ENCODE assay signal across 9 cellular contexts in genomic region chr15:23648920-23649515, GRCh38. TPM values are rescaled to one million over a fixed set of nuclear protein-coding genes. Genes with fewer than 3 reads are reported as not detected.
DNase-seq lines count a peak whose midpoint lies in the region; ATAC-seq and TF ChIP-seq lines count a peak whose summit lies in the region.
"Had no signal": no experiment of that assay in that cellular context is flagged by ENCODE, and none has a peak within 500 bp of the region (broad histone marks: within the 10 kb centered on the region; RNA-seq: fewer than 3 reads in every experiment).

No MANE protein-coding gene starts in this region.

- TF ChIP-seq CTCF in A673 (conservative IDR thresholded peaks at IDR 0.05; ENCODE audit: low read depth, low read length) = peak; percentile 59
- peak; percentile 34 for TF ChIP-seq CTCF in GM12864 (IDR thresholded peaks at IDR 0.05; ENCODE audit: low read depth, low read length, missing control alignments)
- TF ChIP-seq CTCF in SK-N-SH (IDR thresholded peaks at IDR 0.05) = peak; percentile 77

- no peak overlapping the region for H3K4me3 ChIP-seq in A673 (ENCODE audit: low read depth, low read length, poor library complexity, severe bottlenecking)
- no peak overlapping the region for H3K4me3 ChIP-seq in GM12864 (ENCODE audit: low read depth, low read length)
- peak overlapping the region in 1 of 2 experiments; percentile 10; a peak in 1 of 4 replicates for H3K4me3 ChIP-seq in SK-N-SH (ENCODE audit: low read depth in 2 of 2, low read length in 1 of 2)
- H3K4me3 ChIP-seq: HAP-1 had no signal

- no peak for TF ChIP-seq EP300 in SK-N-SH (IDR thresholded peaks at IDR 0.05; ENCODE audit: borderline replicate concordance in 1 of 2, low read depth in 1 of 2, low read length in 1 of 2)

- intact Hi-C loops in A673 (cut with micrococcal nuclease; ENCODE audit: unreplicated experiment) (loop anchor here (10.0 kb wide), 1 partner anchor 206 kb away; no protein-coding TSS in a partner anchor), left ventricle myocardium superior (cut with micrococcal nuclease) (loop anchor here (10.0 kb wide), 1 partner anchor 206 kb away; no protein-coding TSS in a partner anchor)

- H3K27me3 ChIP-seq in A673 (replicated peaks; ENCODE audit: insufficient read depth, low read depth, low read length, poor library complexity) = no peaks in the 10 kb centered on the region
- H3K27me3 ChIP-seq in SK-N-SH (ENCODE audit: insufficient read depth) = peaks cover 25% of the 10 kb centered on the region; the same call in 1 of the 2 replicates

- ATAC-seq in left ventricle myocardium superior (no peak), GM19395 (IDR thresholded peaks at IDR 0.05; ENCODE audit: unreplicated experiment) (no peak)
- ATAC-seq in stimulated activated naive B cell treated with anti-CD40 and anti-IgM and Interleukin-4, amounts not matched to agents 10 μg/mL and 1 μg/mL and 100 μg/mL, for 72 hours (replicated peaks) = peak; percentile 48 to 61
- ATAC-seq in activated T-helper 17 cell treated with anti-CD3 and anti-CD28 coated beads, Interleukin-2, amount 50 U/mL, for 72 hours (replicated peaks) = no peak

- peaks cover 9 to 16% of the 10 kb centered on the region in 2 donors for H3K27me3 Mint-ChIP-seq in stimulated activated naive B cell treated with anti-CD40 and anti-IgM and Interleukin-4, amounts not matched to agents 10 μg/mL and 1 μg/mL and 100 μg/mL, for 72 hours
- H3K27me3 Mint-ChIP-seq in activated T-helper 17 cell treated with anti-CD3 and anti-CD28 coated beads, Interleukin-2, amount 50 U/mL, for 72 hours = peaks cover 7% of the 10 kb centered on the region

- POLR2A ChIA-PET in A673 (lab: Charles Lee; ENCODE audit: low non-redundant PET) = no interaction called here
- POLR2A ChIA-PET in SK-N-SH (lab: Yijun Ruan, JAX) = no interaction called here

- peaks cover 0 to 2% of the 10 kb centered on the region in 2 donors for H3K9me3 Mint-ChIP-seq in stimulated activated naive B cell treated with anti-CD40 and anti-IgM and Interleukin-4, amounts not matched to agents 10 μg/mL and 1 μg/mL and 100 μg/mL, for 72 hours
- H3K9me3 Mint-ChIP-seq in activated T-helper 17 cell treated with anti-CD3 and anti-CD28 coated beads, Interleukin-2, amount 50 U/mL, for 72 hours = no peaks in the 10 kb centered on the region

- no peak overlapping the region for H3K4me3 Mint-ChIP-seq in stimulated activated naive B cell treated with anti-CD40 and anti-IgM and Interleukin-4, amounts not matched to agents 10 μg/mL and 1 μg/mL and 100 μg/mL, for 72 hours
- H3K4me3 Mint-ChIP-seq in activated T-helper 17 cell treated with anti-CD3 and anti-CD28 coated beads, Interleukin-2, amount 50 U/mL, for 72 hours = no peak overlapping the region

- H3K9me3 ChIP-seq in A673 (ENCODE audit: low read depth, low read length, poor library complexity, severe bottlenecking) (peaks cover 4% of the 10 kb centered on the region), SK-N-SH (no peaks in the 10 kb centered on the region)
- H3K9me3 ChIP-seq: HAP-1 had no signal

- H3K27ac ChIP-seq in A673 (ENCODE audit: low read depth, low read length, poor library complexity, severe bottlenecking) (no peak overlapping the region), SK-N-SH (ENCODE audit: low read depth in 2 of 2, low read length in 1 of 2) (no peak overlapping the region)

- no peak overlapping the region for H2AFZ ChIP-seq in SK-N-SH (ENCODE audit: low read depth)

- CTCF ChIA-PET in A673 (lab: Charles Lee) (no interaction called here), SK-N-SH (lab: Yijun Ruan, JAX) (interaction anchor here (0.6 to 1.6 kb wide), 9 partner anchors 13 to 939 kb away, joined by 3 to 6 read pairs (median 3); no protein-coding TSS in a partner anchor)

- no peaks in the 10 kb centered on the region for H3K4me1 Mint-ChIP-seq in stimulated activated naive B cell treated with anti-CD40 and anti-IgM and Interleukin-4, amounts not matched to agents 10 μg/mL and 1 μg/mL and 100 μg/mL, for 72 hours
- H3K4me1 Mint-ChIP-seq in activated T-helper 17 cell treated with anti-CD3 and anti-CD28 coated beads, Interleukin-2, amount 50 U/mL, for 72 hours = no peaks in the 10 kb centered on the region

- no peaks in the 10 kb centered on the region for H3K36me3 Mint-ChIP-seq in stimulated activated naive B cell treated with anti-CD40 and anti-IgM and Interleukin-4, amounts not matched to agents 10 μg/mL and 1 μg/mL and 100 μg/mL, for 72 hours
- no peaks in the 10 kb centered on the region for H3K36me3 Mint-ChIP-seq in activated T-helper 17 cell treated with anti-CD3 and anti-CD28 coated beads, Interleukin-2, amount 50 U/mL, for 72 hours (ENCODE audit: low read depth)

- no peaks in the 10 kb centered on the region for H4K20me1 ChIP-seq in SK-N-SH (ENCODE audit: insufficient read depth)

- H3K4me1 ChIP-seq in A673 (ENCODE audit: insufficient read depth, low read length, poor library complexity, severe bottlenecking) (no peaks in the 10 kb centered on the region), SK-N-SH (ENCODE audit: control insufficient read depth in 1 of 2, insufficient read depth in 2 of 2, low read depth in 1 of 2, low read length in 1 of 2) (no peaks in the 10 kb centered on the region)
- H3K4me1 ChIP-seq: HAP-1 had no signal

- peak; percentile 45 for TF ChIP-seq RAD21 in SK-N-SH (IDR thresholded peaks at IDR 0.05; ENCODE audit: low read length)

- BruUV-seq in A673 (replicated peaks; lab: Mats Ljungman, UMichigan) = no TSS peak

- no peaks in the 10 kb centered on the region for H3K9me2 ChIP-seq in SK-N-SH

- no peak overlapping the region for H3K4me2 ChIP-seq in SK-N-SH

- H3K36me3 ChIP-seq in A673 (ENCODE audit: insufficient read depth, low read length, poor library complexity, severe bottlenecking) = no peaks in the 10 kb centered on the region
- no peaks in the 10 kb centered on the region for H3K36me3 ChIP-seq in SK-N-SH (replicated peaks in 1 of 2; ENCODE audit: control insufficient read depth in 1 of 2, insufficient read depth in 2 of 2, low read length in 1 of 2)
- H3K36me3 ChIP-seq: HAP-1 had no signal

- no peaks in the 10 kb centered on the region for H3F3A ChIP-seq in SK-N-SH (replicated peaks; ENCODE audit: insufficient read depth)

- peak; percentile 17 for DNase-seq in A673 (ENCODE audit: low spot score)
- no peak for DNase-seq in GM12864 (ENCODE audit: low read depth)
- DNase-seq in SK-N-SH = peak; percentile 60
- DNase-seq in left ventricle myocardium superior = peak; percentile 47
- no peak for DNase-seq in stimulated activated naive B cell treated with anti-CD40 and anti-IgM and Interleukin-4, amounts not matched to agents 10 μg/mL and 1 μg/mL and 100 μg/mL, for 72 hours
- DNase-seq in CD1c-positive myeloid dendritic cell (ENCODE audit: extremely low spot score) = no peak

- 2% methylated on average over 6 of the region's 6 CpGs for WGBS in SK-N-SH (ENCODE audit: low lambda C conversion rate)

- H3K27ac Mint-ChIP-seq in stimulated activated naive B cell treated with anti-CD40 and anti-IgM and Interleukin-4, amounts not matched to agents 10 μg/mL and 1 μg/mL and 100 μg/mL, for 72 hours = no peak overlapping the region
- H3K27ac Mint-ChIP-seq in activated T-helper 17 cell treated with anti-CD3 and anti-CD28 coated beads, Interleukin-2, amount 50 U/mL, for 72 hours = no peak overlapping the region

- H3K79me2 ChIP-seq in SK-N-SH (ENCODE audit: insufficient read depth) = no peaks in the 10 kb centered on the region

- no peak overlapping the region for H3K9ac ChIP-seq in SK-N-SH

TF ChIP-seq in SK-N-SH, 30 proteins besides CTCF, POLR2A, EP300 and RAD21:
- TF ChIP-seq MXI1 (IDR thresholded peaks at IDR 0.05; ENCODE audit: low read depth, low read length) = no peak
- TF ChIP-seq SMC3 (IDR thresholded peaks at IDR 0.05; ENCODE audit: low read depth, low read length) = peak; percentile 58

RNA-seq across cellular contexts. Expression of gene MAGEL2, which starts 1.4 kb away (rescaled TPM):
- total RNA-seq in A673 (2021) (not detected in 2 replicates), left ventricle myocardium superior (0.05 TPM)
- polyA plus RNA-seq in SK-N-SH (2012; rRNA removed) = 0.03 TPM in 2 replicates
- polyA plus RNA-seq in SK-N-SH (2012; cell fraction: cytosol; rRNA removed) = 0.01 TPM in 2 replicates
- polyA plus RNA-seq in SK-N-SH (2012; cell fraction: nucleus; rRNA removed) = 0.05 and 0.07 TPM in 2 replicates
- not detected for total RNA-seq in activated T-helper 17 cell treated with anti-CD3 and anti-CD28 coated beads, Interleukin-2, amount 50 U/mL, for 72 hours

RNA-seq across cellular contexts. Expression of gene NDN, which starts 38.1 kb away (rescaled TPM):
- total RNA-seq in A673 (2021) (not detected in 2 replicates), left ventricle myocardium superior (35.5 TPM)
- polyA plus RNA-seq in SK-N-SH (2012; rRNA removed) = 23.3 and 31.6 TPM in 2 replicates
- 20.0 and 24.7 TPM in 2 replicates for polyA plus RNA-seq in SK-N-SH (2012; cell fraction: cytosol; rRNA removed)
- 15.4 and 18.2 TPM in 2 replicates for polyA plus RNA-seq in SK-N-SH (2012; cell fraction: nucleus; rRNA removed)
- 1 to 10 TPM in 1 of 2 donors, under 1 TPM in 1; 0.16 to 1.2 TPM for total RNA-seq in activated T-helper 17 cell treated with anti-CD3 and anti-CD28 coated beads, Interleukin-2, amount 50 U/mL, for 72 hours

Comparison
In these comparisons a context has a peak if more than half of its experiments do, and no peak if none do; other contexts are left out.
1. DNase-seq: peak in A673 (single experiment), SK-N-SH (single experiment) and left ventricle myocardium superior (single experiment); none in GM12864 (single experiment), stimulated activated naive B cell treated with anti-CD40 and anti-IgM and Interleukin-4, amounts not matched to agents 10 μg/mL and 1 μg/mL and 100 μg/mL, for 72 hours (single experiment) and CD1c-positive myeloid dendritic cell (single experiment).
2. ATAC-seq: peak in stimulated activated naive B cell treated with anti-CD40 and anti-IgM and Interleukin-4, amounts not matched to agents 10 μg/mL and 1 μg/mL and 100 μg/mL, for 72 hours (2 of 2); none in left ventricle myocardium superior (single experiment), activated T-helper 17 cell treated with anti-CD3 and anti-CD28 coated beads, Interleukin-2, amount 50 U/mL, for 72 hours (single experiment) and GM19395 (single experiment).
3. RNA of gene NDN, which starts 38.1 kb away (total RNA-seq): 35.5 TPM in left ventricle myocardium superior (single experiment); 0.16 to 1.2 TPM in activated T-helper 17 cell treated with anti-CD3 and anti-CD28 coated beads, Interleukin-2, amount 50 U/mL, for 72 hours and not detected in A673; every median in the first group is over 10 times any median in the second.
4. Peak in every context shown above with its lines, with median percentiles within 50 percentile points of each other: CTCF ChIP-seq.